ENCODE assay signal across 1 cellular context in the genomic region with DNA sequence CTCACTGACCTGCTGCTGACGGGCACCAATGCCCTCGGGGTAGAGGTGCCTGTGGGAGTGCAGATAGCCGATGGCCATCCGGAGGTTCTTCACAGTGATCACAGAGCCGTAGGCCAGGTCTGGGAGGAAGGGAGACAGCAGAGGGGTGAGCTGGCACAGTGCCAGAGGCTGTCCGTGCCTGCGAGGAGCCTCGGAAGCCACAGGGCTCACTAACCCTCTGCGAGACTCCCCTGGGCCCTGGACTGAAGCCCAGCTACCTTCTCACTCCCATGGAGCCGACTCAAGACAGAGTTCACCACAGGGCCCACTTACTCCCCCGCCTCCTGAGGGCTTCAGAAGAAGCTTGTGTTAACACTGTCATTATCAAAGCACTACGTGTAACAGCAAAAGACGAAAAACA.
TF ChIP-seq lines count a peak whose summit lies in the region.

No MANE protein-coding gene starts in this region.

TF ChIP-seq in K562, 482 proteins besides CTCF, POLR2A, EP300 and RAD21:
- TF ChIP-seq NFIX (CRISPR knock-in tag; IDR thresholded peaks at IDR 0.05; ENCODE audit: low read depth) (peak; percentile 75), TAF15 (IDR thresholded peaks at IDR 0.05; ENCODE audit: low read depth, low read length) (no peak), NFIC (IDR thresholded peaks at IDR 0.05) (peak; percentile 94)
